1 cellular context compared by ENCODE assay signal in genomic region chr12:77339610-77340009, GRCh38.
A peak's percentile ranks its signal among the peaks of the same experiment; 100 is the strongest.
TF ChIP-seq lines count a peak whose summit lies in the region.

No MANE protein-coding gene starts in this region.

TF ChIP-seq in endothelial cell of umbilical vein, 7 proteins besides CTCF, POLR2A, EP300 and RAD21:
- peak; percentile 18 for TF ChIP-seq FOS (IDR thresholded peaks at IDR 0.05; ENCODE audit: borderline replicate concordance, insufficient read depth, low read length)
- no peak for TF ChIP-seq MAX (IDR thresholded peaks at IDR 0.05; ENCODE audit: insufficient read depth, insufficient read length)
- TF ChIP-seq MYC (IDR thresholded peaks at IDR 0.05; ENCODE audit: low read depth, low read length): no peak
- no peak for TF ChIP-seq EZH2 (IDR thresholded peaks at IDR 0.05; ENCODE audit: borderline replicate concordance, low read depth, low read length, severe bottlenecking)
- no peak for TF ChIP-seq GATA2 (IDR thresholded peaks at IDR 0.05; ENCODE audit: insufficient read depth, insufficient read length, low read depth, low read length)
- no peak for TF ChIP-seq POLR2AphosphoS5 (IDR thresholded peaks at IDR 0.05; ENCODE audit: insufficient read depth, low read depth, low read length)
- no peak for TF ChIP-seq JUN (IDR thresholded peaks at IDR 0.05; ENCODE audit: borderline replicate concordance, insufficient read depth, insufficient read length, low read depth)
